ENCODE assay signal across 9 cellular contexts in genomic region chr3:107928084-107928445, GRCh38.
A peak's percentile ranks its signal among the peaks of the same experiment; 100 is the strongest.
DNase-seq lines count a peak whose midpoint lies in the region; ATAC-seq and TF ChIP-seq lines count a peak whose summit lies in the region.
"Had no signal": no experiment of that assay in that cellular context is flagged by ENCODE, and none has a peak within 500 bp of the region (broad histone marks: within the 10 kb centered on the region; RNA-seq: fewer than 3 reads in every experiment).

No MANE protein-coding gene starts in this region.

- H3F3A ChIP-seq in MM.1S (ENCODE audit: insufficient read depth, low read length) = no peaks in the 10 kb centered on the region

- H3K36me3 ChIP-seq in MM.1S (replicated peaks; ENCODE audit: insufficient read depth, low read length) = no peaks in the 10 kb centered on the region

- peak overlapping the region; percentile 68 for H3K4me2 ChIP-seq in MM.1S (ENCODE audit: low read depth, low read length)

- TF ChIP-seq CTCF in MM.1S (IDR thresholded peaks at IDR 0.05; ENCODE audit: low read length) (no peak), retinal pigment epithelial cell (conservative IDR thresholded peaks at IDR 0.05; ENCODE audit: low read depth, low read length) (no peak)

- peak overlapping the region; percentile 57 for H3K4me3 ChIP-seq in MM.1S (ENCODE audit: low read length)
- H3K4me3 ChIP-seq in iPS-11a (ENCODE audit: low read depth, low read length) = peak overlapping the region; percentile 55
- H3K4me3 ChIP-seq in retinal pigment epithelial cell (ENCODE audit: low read length) = peak overlapping the region; percentile 69

- no peak overlapping the region for H3K9ac ChIP-seq in MM.1S (ENCODE audit: low read length)

- peak overlapping the region; percentile 75 for H2AFZ ChIP-seq in MM.1S (ENCODE audit: low read length)

- H3K9me3 ChIP-seq in MM.1S (replicated peaks; ENCODE audit: insufficient read depth, low read length) = no peaks in the 10 kb centered on the region

- no peaks in the 10 kb centered on the region for H3K79me2 ChIP-seq in MM.1S (ENCODE audit: low read length)

- H4K20me1 ChIP-seq in MM.1S (ENCODE audit: insufficient read depth, low read length) = no peaks in the 10 kb centered on the region

- ATAC-seq in GM21825 (IDR thresholded peaks at IDR 0.05; ENCODE audit: unreplicated experiment) = peak; percentile 16

- H3K27ac ChIP-seq in MM.1S (ENCODE audit: low read length) = no peak overlapping the region
- peak overlapping the region; percentile 94 for H3K27ac ChIP-seq in angular gyrus (ENCODE audit: low read depth, low read length)

- no peaks in the 10 kb centered on the region for H3K4me1 ChIP-seq in MM.1S (ENCODE audit: low read length)

- no peaks in the 10 kb centered on the region for H3K27me3 ChIP-seq in MM.1S (replicated peaks; ENCODE audit: insufficient read depth, low read length)

- DNase-seq in NCI-H1417 (lab: John Stamatoyannopoulos, UW) = peak in 2 of 3 experiments; percentile 42 to 66
- DNase-seq in NCI-H1417 treated with DMSO at 0.1 percent for 48 hours (lab: John Stamatoyannopoulos, UW) = no peak
- no peak for DNase-seq in MM.1S
- no peak for DNase-seq in retinal pigment epithelial cell (ENCODE audit: low read depth)
- no peak for DNase-seq in GDM1 (lab: John Stamatoyannopoulos, UW)
- DNase-seq: DND-41 had no signal

- no peaks in the 10 kb centered on the region for H3K9me2 ChIP-seq in MM.1S (replicated peaks; ENCODE audit: insufficient read depth, low read length)

Comparison
In these comparisons a context has a peak if more than half of its experiments do, and no peak if none do; other contexts are left out.
1. DNase-seq: peak in NCI-H1417 (2 of 3); none in NCI-H1417 treated with DMSO at 0.1 percent for 48 hours (single experiment), MM.1S (single experiment), retinal pigment epithelial cell (single experiment) and GDM1 (single experiment).
2. Peak in every context shown above with its lines, with median percentiles within 50 percentile points of each other: H3K4me3 ChIP-seq.